ENCODE assay signal across 8 cellular contexts in genomic region chrX:132216806-132217202, GRCh38. TPM values are rescaled to one million over a fixed set of nuclear protein-coding genes. Genes with fewer than 3 reads are reported as not detected.
DNase-seq lines count a peak whose midpoint lies in the region; ATAC-seq and TF ChIP-seq lines count a peak whose summit lies in the region.

No MANE protein-coding gene starts in this region.

- H3K9me3 ChIP-seq in CD8-positive, alpha-beta memory T cell (ENCODE audit: low read length) = no peaks in the 10 kb centered on the region
- H3K9me3 ChIP-seq in PC-3 (ENCODE audit: low read length) = no peaks in the 10 kb centered on the region
- H3K9me3 ChIP-seq in mucosa of rectum (ENCODE audit: control insufficient read depth in 2 of 2, low read length in 2 of 2) = no peaks in the 10 kb centered on the region

- H3K4me2 ChIP-seq in PC-3 (ENCODE audit: low read length) = peak overlapping the region; percentile 98

- CTCF ChIA-PET in CD8-positive, alpha-beta memory T cell (lab: Charles Lee) = interaction anchor here (1.1 kb wide), 1 partner anchor 194 kb away, joined by 4 read pairs; the partner anchor contains the start of gene STK26
- CTCF ChIA-PET in PC-3 (lab: Charles Lee) = interaction anchor here (0.6 to 1.4 kb wide), 2 partner anchors 124 to 362 kb away, joined by 3 to 5 read pairs; no protein-coding TSS in a partner anchor

- peaks cover 9% of the 10 kb centered on the region; the same call in 1 of the 2 replicates for H4K20me1 ChIP-seq in PC-3 (ENCODE audit: low read length)

- POLR2A ChIA-PET in CD8-positive, alpha-beta memory T cell (lab: Charles Lee) = no interaction called here
- POLR2A ChIA-PET in PC-3 (lab: Charles Lee; ENCODE audit: unreplicated experiment) = no interaction called here

- intact Hi-C loops in PC-3 (cut with micrococcal nuclease) = loop anchor here (5.0 kb wide), 1 partner anchor 375 kb away; no protein-coding TSS in a partner anchor

- in situ Hi-C loops in GM13976 (cut with MboI; ENCODE audit: low sequenced_read_pairs, unreplicated experiment) = loop anchor here (10.0 kb wide), 2 partner anchors 192 to 372 kb away; partner anchors contain the start of gene STK26

- H3F3A ChIP-seq in PC-3 (ENCODE audit: low read length, unreplicated experiment) = no peaks in the 10 kb centered on the region

- H3K27me3 Mint-ChIP-seq in CD8-positive, alpha-beta memory T cell = peaks cover 0 to 3% of the 10 kb centered on the region in 2 donors

- no peaks in the 10 kb centered on the region for H3K9me2 ChIP-seq in PC-3 (replicated peaks; ENCODE audit: low read length)

- peaks cover 35% of the 10 kb centered on the region for H3K4me1 ChIP-seq in CD8-positive, alpha-beta memory T cell (ENCODE audit: insufficient read depth, low read length)
- H3K4me1 ChIP-seq in PC-3 (ENCODE audit: insufficient read depth, low read length) = 0 out of 2 replicates have a peak, but pooled peaks cover 19% of the 10 kb centered on the region
- peaks cover 4% of the 10 kb centered on the region in 2 donors for H3K4me1 ChIP-seq in mucosa of rectum (ENCODE audit: control insufficient read depth in 2 of 2, insufficient read depth in 2 of 2, low read length in 2 of 2)

- H3K36me3 ChIP-seq in CD8-positive, alpha-beta memory T cell (ENCODE audit: insufficient read depth, low read length) = peaks cover 3% of the 10 kb centered on the region
- peaks cover 13% of the 10 kb centered on the region; the same call in 1 of the 2 replicates for H3K36me3 ChIP-seq in PC-3 (ENCODE audit: low read depth, low read length)
- H3K36me3 ChIP-seq in mucosa of rectum (ENCODE audit: control insufficient read depth in 2 of 2, insufficient read depth in 2 of 2, low read length in 2 of 2) = peaks cover 2 to 7% of the 10 kb centered on the region in 2 donors

- peak overlapping the region; percentile 96 to 100 (median 99) for H3K27ac Mint-ChIP-seq in CD8-positive, alpha-beta memory T cell

- peak overlapping the region; percentile 89 to 98 (median 94) for H3K4me3 Mint-ChIP-seq in CD8-positive, alpha-beta memory T cell

- peaks cover 44 to 61% (median 52%) of the 10 kb centered on the region in 3 donors for H3K4me1 Mint-ChIP-seq in CD8-positive, alpha-beta memory T cell

- H3K27me3 ChIP-seq in CD8-positive, alpha-beta memory T cell (ENCODE audit: insufficient read depth, low read length, poor library complexity, severe bottlenecking) = no peaks in the 10 kb centered on the region
- no peaks in the 10 kb centered on the region for H3K27me3 ChIP-seq in PC-3 (ENCODE audit: low read length)
- no peaks in the 10 kb centered on the region for H3K27me3 ChIP-seq in mucosa of rectum (ENCODE audit: control insufficient read depth in 2 of 2, insufficient read depth in 2 of 2, low read length in 2 of 2)

- peaks cover 39% of the 10 kb centered on the region for H3K79me2 ChIP-seq in PC-3 (ENCODE audit: low read length)

- peak overlapping the region; percentile 89 for H2AFZ ChIP-seq in PC-3 (ENCODE audit: low read length)

- peak; percentile 20 for ATAC-seq in GM21717 (IDR thresholded peaks at IDR 0.05; ENCODE audit: unreplicated experiment)
- ATAC-seq in PC-3 = peak; percentile 1
- ATAC-seq in GM21360 (IDR thresholded peaks at IDR 0.05; ENCODE audit: unreplicated experiment) = no peak

- TF ChIP-seq CTCF in PC-3 (conservative IDR thresholded peaks at IDR 0.05; ENCODE audit: low read depth, low read length) (no peak), GM13976 (IDR thresholded peaks at IDR 0.05; ENCODE audit: borderline replicate concordance, control extremely low read depth, extremely low read depth, insufficient read depth, missing control alignments) (no peak)

- H3K9me3 Mint-ChIP-seq in CD8-positive, alpha-beta memory T cell = no peaks in the 10 kb centered on the region

- H3K9ac ChIP-seq in PC-3 (ENCODE audit: low read length) (peak overlapping the region; percentile 93), mucosa of rectum (ENCODE audit: low read depth in 1 of 2, low read length in 2 of 2) (peak overlapping the region; percentile 61 to 77)

- H3K27ac ChIP-seq in CD8-positive, alpha-beta memory T cell (ENCODE audit: low read depth, low read length) = peak overlapping the region; percentile 95
- peak overlapping the region; percentile 78 for H3K27ac ChIP-seq in PC-3 (ENCODE audit: low read length)
- H3K27ac ChIP-seq in mucosa of rectum (ENCODE audit: low read depth in 2 of 2, low read length in 2 of 2) = peak overlapping the region; percentile 91 to 92

- DNase-seq in CD8-positive, alpha-beta memory T cell = peak in 3 of 5 donors; percentile 53 to 75 (median 67)
- DNase-seq in PC-3 (peak; percentile 27), cerebellum (ENCODE audit: low spot score) (peak; percentile 1), GOT3 (lab: John Stamatoyannopoulos, UW) (no peak), GM13976 (ENCODE audit: low spot score) (no peak)

- peaks cover 0 to 36% (median 6%) of the 10 kb centered on the region in 3 donors for H3K36me3 Mint-ChIP-seq in CD8-positive, alpha-beta memory T cell

- H3K4me3 ChIP-seq in CD8-positive, alpha-beta memory T cell (ENCODE audit: low read length) = peak overlapping the region; percentile 99
- H3K4me3 ChIP-seq in PC-3 (ENCODE audit: low read length) (peak overlapping the region; percentile 98), mucosa of rectum (ENCODE audit: low read length in 2 of 2) (peak overlapping the region; percentile 85 to 88)

- BruUV-seq in PC-3 (replicated peaks; lab: Mats Ljungman, UMichigan) = TSS peak; percentile 52

RNA-seq across cellular contexts. Expression of gene RAP2C, which starts 2.4 kb away (rescaled TPM):
- total RNA-seq in CD8-positive, alpha-beta memory T cell = 10 to 100 TPM; 33.2 to 34.0 TPM
- 17.6 TPM for polyA plus RNA-seq in CD8-positive, alpha-beta memory T cell
- 13.0 and 13.8 TPM in 2 replicates for total RNA-seq in PC-3 (2014; rRNA removed)
- total RNA-seq in cerebellum = 13.3 TPM

Comparison
In these comparisons a context has a peak if more than half of its experiments do, and no peak if none do; other contexts are left out.
1. DNase-seq: peak in CD8-positive, alpha-beta memory T cell (3 of 5), PC-3 (single experiment) and cerebellum (single experiment); none in GOT3 (single experiment) and GM13976 (single experiment).
2. Peak in every context shown above with its lines, with median percentiles within 50 percentile points of each other: H3K27ac ChIP-seq and H3K4me3 ChIP-seq.